Comparison of ENCODE assay signal across 10 cellular contexts in genomic region chr10:100744980-100745881, GRCh38. TPM values are rescaled to one million over a fixed set of nuclear protein-coding genes. Genes with fewer than 3 reads are reported as not detected.
DNase-seq lines count a peak whose midpoint lies in the region; ATAC-seq and TF ChIP-seq lines count a peak whose summit lies in the region.
"Had no signal": no experiment of that assay in that cellular context is flagged by ENCODE, and none has a peak within 500 bp of the region (broad histone marks: within the 10 kb centered on the region; RNA-seq: fewer than 3 reads in every experiment).

Gene PAX2 (plus strand): TSS chr10:100745582. CDS start chr10:100746261, 679 bp downstream.

- WGBS in mammary epithelial cell (ENCODE audit: low coverage, missing lambda C conversion rate): 2% methylated on average over 14 of the region's 75 CpGs

- dilution Hi-C loops in mammary epithelial cell (cut with HindIII; ENCODE audit: low sequenced_read_pairs): no loop called here

- H3K9me3 Mint-ChIP-seq in Caco-2 (ENCODE audit: unreplicated experiment) (no peaks in the 10 kb centered on the region), nephron progenitor cell (no peaks in the 10 kb centered on the region)

- CTCF ChIA-PET in Caco-2 (lab: Charles Lee) (interaction anchor here (0.6 to 3.9 kb wide), 11 partner anchors 16 to 750 kb away, joined by 3 to 62 read pairs (median 5); partner anchors contain the start of gene HIF1AN), mammary epithelial cell (lab: Charles Lee; ENCODE audit: low non-redundant PET) (interaction anchor here (0.9 kb wide), 1 partner anchor 224 kb away, joined by 7 read pairs; no protein-coding TSS in a partner anchor)

- H3K4me3 ChIP-seq in Caco-2 (ENCODE audit: low read depth, low read length) (peak within 1 kb of the TSS; percentile 39), mammary epithelial cell (replicated peaks in 1 of 3; ENCODE audit: insufficient read depth in 1 of 3, low read depth in 2 of 3, low read length in 3 of 3) (peak within 1 kb of the TSS in 1 of 3 experiments; percentile 32)
- H3K4me3 ChIP-seq: SJSA1 had no signal

- H2AFZ ChIP-seq in mammary epithelial cell (ENCODE audit: low read depth, low read length): peak within 1 kb of the TSS; percentile 22

- H3K27ac ChIP-seq in mammary epithelial cell (ENCODE audit: insufficient read depth, low read depth, low read length): no peak within 1 kb of the TSS
- H3K27ac ChIP-seq: SJSA1 had no signal

- H3K9ac ChIP-seq in mammary epithelial cell (ENCODE audit: insufficient read depth, low read length): no peak within 1 kb of the TSS

- H3K4me3 Mint-ChIP-seq in Caco-2 (ENCODE audit: unreplicated experiment) (peak within 1 kb of the TSS; percentile 75), nephron progenitor cell (peak within 1 kb of the TSS; percentile 96)

- no peak for TF ChIP-seq RAD21 in Ishikawa (IDR thresholded peaks at IDR 0.05; ENCODE audit: low read depth)

- no peak for TF ChIP-seq CTCF in Caco-2 (IDR thresholded peaks at IDR 0.05; ENCODE audit: insufficient read depth in 1 of 2, low read depth in 1 of 2, low read length in 1 of 2, severe bottlenecking in 1 of 2, unreplicated experiment in 1 of 2)
- TF ChIP-seq CTCF in mammary epithelial cell (conservative IDR thresholded peaks at IDR 0.05 in 1 of 2, IDR thresholded peaks at IDR 0.05 in 1 of 2; ENCODE audit: extremely low read depth in 1 of 2, insufficient read depth in 1 of 2, low read depth in 1 of 2, low read length in 2 of 2): no peak
- TF ChIP-seq CTCF in nephron progenitor cell (IDR thresholded peaks at IDR 0.05): no peak

- H3K4me1 Mint-ChIP-seq in Caco-2 (ENCODE audit: low read depth, unreplicated experiment): peaks cover 12% of the 10 kb centered on the region
- H3K4me1 Mint-ChIP-seq in nephron progenitor cell: peaks cover 77% of the 10 kb centered on the region

- H3K36me3 ChIP-seq in Caco-2 (ENCODE audit: control insufficient read depth, insufficient read depth, low read length) (no peaks in the 10 kb centered on the region), mammary epithelial cell (ENCODE audit: insufficient read depth, low read length) (no peaks in the 10 kb centered on the region)
- H3K36me3 ChIP-seq: SJSA1 had no signal

- peaks cover 8% of the 10 kb centered on the region for H3K27me3 ChIP-seq in Caco-2 (replicated peaks; ENCODE audit: control insufficient read depth, insufficient read depth, low read length)
- H3K27me3 ChIP-seq in mammary epithelial cell (ENCODE audit: insufficient read depth, low read length): peaks cover 91% of the 10 kb centered on the region

- intact Hi-C loops in Caco-2 (cut with micrococcal nuclease; ENCODE audit: unreplicated experiment) (no loop called here), mammary epithelial cell (cut with micrococcal nuclease) (loop anchor here (2.0 to 5.0 kb wide), 3 partner anchors 82 to 313 kb away; no protein-coding TSS in a partner anchor)

- in situ Hi-C loops in mammary epithelial cell (cut with MboI; ENCODE audit: low sequenced_read_pairs in 2 of 2): loop anchor here in 1 of 2 donors (10.0 kb wide), 1 partner anchor 180 kb away; no protein-coding TSS in a partner anchor

- no peak for TF ChIP-seq EP300 in Ishikawa (IDR thresholded peaks at IDR 0.05; ENCODE audit: borderline replicate concordance)

- no peaks in the 10 kb centered on the region for H4K20me1 ChIP-seq in mammary epithelial cell (ENCODE audit: insufficient read depth, low read length)

- H3K27ac Mint-ChIP-seq in Caco-2 (ENCODE audit: unreplicated experiment) (no peak within 1 kb of the TSS), nephron progenitor cell (peak within 1 kb of the TSS; percentile 76)

- H3K4me1 ChIP-seq in Caco-2: peaks cover 21% of the 10 kb centered on the region
- H3K4me1 ChIP-seq in mammary epithelial cell (ENCODE audit: insufficient read depth, low read length): no peaks in the 10 kb centered on the region
- H3K4me1 ChIP-seq: SJSA1 had no signal

- peak within 1 kb of the TSS; percentile 33 for H3K4me2 ChIP-seq in mammary epithelial cell (ENCODE audit: insufficient read depth, low read depth, low read length)

- DNase-seq in Caco-2: peak in 1 of 2 experiments; percentile 54
- no peak for DNase-seq in mammary epithelial cell
- peak; percentile 89 for DNase-seq in nephron progenitor cell
- no peak for DNase-seq in left lobe of liver (ENCODE audit: low spot score)
- DNase-seq in GM19238 (ENCODE audit: insufficient read length, low spot score): no peak
- DNase-seq in retina: no peak
- no peak for DNase-seq in NCI-H2029 (lab: John Stamatoyannopoulos, UW)

- H3K27me3 Mint-ChIP-seq in Caco-2 (ENCODE audit: insufficient read depth, unreplicated experiment): peaks cover 30% of the 10 kb centered on the region
- peaks cover 77% of the 10 kb centered on the region for H3K27me3 Mint-ChIP-seq in nephron progenitor cell (ENCODE audit: low read depth, poor library complexity)

- POLR2A ChIA-PET in Caco-2 (lab: Charles Lee): interaction anchor here (1.0 kb wide), 1 partner anchor 182 kb away, joined by 3 read pairs; no protein-coding TSS in a partner anchor

- no peak for ATAC-seq in left lobe of liver

- no TSS peak for BruUV-seq in Caco-2 (replicated peaks; lab: Mats Ljungman, UMichigan)
- no TSS peak for BruUV-seq in mammary epithelial cell (replicated peaks; lab: Mats Ljungman, UMichigan)

- H3K36me3 Mint-ChIP-seq in Caco-2 (ENCODE audit: insufficient read depth, unreplicated experiment): peaks cover under 1% of the 10 kb centered on the region
- peaks cover 24% of the 10 kb centered on the region for H3K36me3 Mint-ChIP-seq in nephron progenitor cell (ENCODE audit: low read depth)

- H3K79me2 ChIP-seq in mammary epithelial cell (ENCODE audit: insufficient read depth, low read length): no peaks in the 10 kb centered on the region

- H3K9me3 ChIP-seq in Caco-2 (no peaks in the 10 kb centered on the region), mammary epithelial cell (replicated peaks; ENCODE audit: insufficient read depth, low read length) (no peaks in the 10 kb centered on the region)
- H3K9me3 ChIP-seq: SJSA1 had no signal

TF ChIP-seq in Ishikawa, 13 proteins besides CTCF, POLR2A, EP300 and RAD21:
- TF ChIP-seq EGR1 (IDR thresholded peaks at IDR 0.05) (peak; percentile 17; the same call in 1 of the 2 replicates), MAX (IDR thresholded peaks at IDR 0.05) (no peak; the same call in 1 of the 2 replicates)
TF ChIP-seq in Ishikawa: peak in this region for 1.

RNA-seq across cellular contexts. Expression of gene PAX2, which starts in this region (rescaled TPM):
- 0.30 and 0.45 TPM in 2 replicates for total RNA-seq in Caco-2 (2022)
- not detected for total RNA-seq in mammary epithelial cell
- not detected for polyA plus RNA-seq in mammary epithelial cell
- polyA minus RNA-seq in mammary epithelial cell: not detected
- 0.18 TPM for total RNA-seq in left lobe of liver
- total RNA-seq: endothelial cell of umbilical vein, SJSA1 had no signal
- polyA plus RNA-seq: endothelial cell of umbilical vein had no signal
